ENCODE assay signal across 11 cellular contexts in genomic region chr1:97051823-97052222, GRCh38.
"Had no signal": no experiment of that assay in that cellular context is flagged by ENCODE, and none has a peak within 500 bp of the region (broad histone marks: within the 10 kb centered on the region; RNA-seq: fewer than 3 reads in every experiment).

No MANE protein-coding gene starts in this region.

- DNase-seq: GM23248, GOT3, H7, H9, HCEC 1CT, HFFc6 had no signal

- FAIRE-seq: H1, H54 had no signal

- H3K4me3 ChIP-seq: GM23248, GM23338, HAP-1 had no signal

- H3K9ac ChIP-seq: GM23248 had no signal

- H2AFZ ChIP-seq: GM23338 had no signal

- ATAC-seq: GM23338, HCT116 had no signal

- H3K27ac ChIP-seq: GM23248 had no signal

- H3K4me2 ChIP-seq: GM23338 had no signal

- H3K4me1 ChIP-seq: HAP-1 had no signal

- H3K36me3 ChIP-seq: HAP-1 had no signal
